In genomic region chrX:140439455-140439854, GRCh38 we compare ENCODE assay signal across 10 cellular contexts.
DNase-seq lines count a peak whose midpoint lies in the region; ATAC-seq and TF ChIP-seq lines count a peak whose summit lies in the region.
"Had no signal": no experiment of that assay in that cellular context is flagged by ENCODE, and none has a peak within 500 bp of the region (broad histone marks: within the 10 kb centered on the region; RNA-seq: fewer than 3 reads in every experiment).

No MANE protein-coding gene starts in this region.

- no peak overlapping the region for H3K27ac ChIP-seq in brain microvascular endothelial cell
- H3K27ac ChIP-seq in testis = no peak overlapping the region
- H3K27ac ChIP-seq: VCaP had no signal

- H3K9me3 ChIP-seq in testis = no peaks in the 10 kb centered on the region

- TF ChIP-seq POLR2A in testis (IDR thresholded peaks at IDR 0.05) = no peak

- H3K4me3 Mint-ChIP-seq in activated CD8-positive, alpha-beta T cell treated with anti-CD3 and anti-CD28 coated beads for 36 hours = no peak overlapping the region
- H3K4me3 Mint-ChIP-seq in activated CD8-positive, alpha-beta T cell treated with anti-CD3 and anti-CD28 coated beads, Interleukin-2, amount 10 ng/mL, durations not matched to agents 7 days and 5 days = no peak overlapping the region
- no peak overlapping the region for H3K4me3 Mint-ChIP-seq in naive thymus-derived CD8-positive, alpha-beta T cell
- H3K4me3 Mint-ChIP-seq: natural killer cell treated with Interleukin-12 subunit alpha and Interleukin-12 subunit beta and Interleukin-15 and Interleukin-18, amount 100 ng/mL, for 72 hours had no signal

- H3K27me3 Mint-ChIP-seq in activated CD8-positive, alpha-beta T cell treated with anti-CD3 and anti-CD28 coated beads for 36 hours = peaks cover 7% of the 10 kb centered on the region
- no peaks in the 10 kb centered on the region for H3K27me3 Mint-ChIP-seq in activated CD8-positive, alpha-beta T cell treated with anti-CD3 and anti-CD28 coated beads, Interleukin-2, amount 10 ng/mL, durations not matched to agents 7 days and 5 days (ENCODE audit: low read depth)
- H3K27me3 Mint-ChIP-seq in naive thymus-derived CD8-positive, alpha-beta T cell = peaks cover 1 to 20% (median 4%) of the 10 kb centered on the region in 5 donors

- H3K4me1 Mint-ChIP-seq in activated CD8-positive, alpha-beta T cell treated with anti-CD3 and anti-CD28 coated beads for 36 hours (ENCODE audit: low read depth) = no peaks in the 10 kb centered on the region
- H3K4me1 Mint-ChIP-seq in activated CD8-positive, alpha-beta T cell treated with anti-CD3 and anti-CD28 coated beads, Interleukin-2, amount 10 ng/mL, durations not matched to agents 7 days and 5 days (ENCODE audit: low read depth) = no peaks in the 10 kb centered on the region
- H3K4me1 Mint-ChIP-seq in naive thymus-derived CD8-positive, alpha-beta T cell = no peaks in the 10 kb centered on the region

- H3K36me3 Mint-ChIP-seq in activated CD8-positive, alpha-beta T cell treated with anti-CD3 and anti-CD28 coated beads for 36 hours (ENCODE audit: low read depth) = no peaks in the 10 kb centered on the region
- H3K36me3 Mint-ChIP-seq in activated CD8-positive, alpha-beta T cell treated with anti-CD3 and anti-CD28 coated beads, Interleukin-2, amount 10 ng/mL, durations not matched to agents 7 days and 5 days (ENCODE audit: low read depth) = no peaks in the 10 kb centered on the region
- no peaks in the 10 kb centered on the region for H3K36me3 Mint-ChIP-seq in naive thymus-derived CD8-positive, alpha-beta T cell
- H3K36me3 Mint-ChIP-seq: natural killer cell treated with Interleukin-12 subunit alpha and Interleukin-12 subunit beta and Interleukin-15 and Interleukin-18, amount 100 ng/mL, for 72 hours had no signal

- H3K4me1 ChIP-seq in testis = no peaks in the 10 kb centered on the region

- DNase-seq in activated CD8-positive, alpha-beta T cell treated with anti-CD3 and anti-CD28 coated beads for 36 hours = peak; percentile 1
- DNase-seq in activated CD8-positive, alpha-beta T cell treated with anti-CD3 and anti-CD28 coated beads, Interleukin-2, amount 10 ng/mL, durations not matched to agents 7 days and 5 days = no peak
- DNase-seq in brain microvascular endothelial cell = no peak
- DNase-seq in left kidney (ENCODE audit: low read depth, low spot score) = peak; percentile 72
- peak; percentile 43 for DNase-seq in testis
- no peak for DNase-seq in naive thymus-derived CD8-positive, alpha-beta T cell

- no peak for TF ChIP-seq CTCF in activated CD8-positive, alpha-beta T cell treated with anti-CD3 and anti-CD28 coated beads for 36 hours (IDR thresholded peaks at IDR 0.05)
- TF ChIP-seq CTCF in brain microvascular endothelial cell (IDR thresholded peaks at IDR 0.05; ENCODE audit: low read depth, low read length, missing control alignments) (no peak), testis (IDR thresholded peaks at IDR 0.05) (no peak)

- intact Hi-C loops in activated CD8-positive, alpha-beta T cell treated with anti-CD3 and anti-CD28 coated beads for 36 hours (cut with micrococcal nuclease) = no loop called here
- intact Hi-C loops in testis (cut with DNase I; ENCODE audit: low total_unique reads) = no loop called here

- POLR2A ChIA-PET in activated CD8-positive, alpha-beta T cell treated with anti-CD3 and anti-CD28 coated beads for 36 hours (lab: Charles Lee) = no interaction called here
- POLR2A ChIA-PET in activated CD8-positive, alpha-beta T cell treated with anti-CD3 and anti-CD28 coated beads, Interleukin-2, amount 10 ng/mL, durations not matched to agents 7 days and 5 days (lab: Charles Lee) = no interaction called here
- POLR2A ChIA-PET in naive thymus-derived CD8-positive, alpha-beta T cell (lab: Charles Lee) = no interaction called here

- H3K4me3 ChIP-seq in brain microvascular endothelial cell (ENCODE audit: low read depth, low read length) = peak overlapping the region; percentile 36
- H3K4me3 ChIP-seq in testis = peak overlapping the region in 1 of 2 donors; percentile 43

- no peaks in the 10 kb centered on the region for H3K9me3 Mint-ChIP-seq in activated CD8-positive, alpha-beta T cell treated with anti-CD3 and anti-CD28 coated beads for 36 hours
- no peaks in the 10 kb centered on the region for H3K9me3 Mint-ChIP-seq in activated CD8-positive, alpha-beta T cell treated with anti-CD3 and anti-CD28 coated beads, Interleukin-2, amount 10 ng/mL, durations not matched to agents 7 days and 5 days (ENCODE audit: insufficient read depth)
- peaks cover 0 to 2% (median 0%) of the 10 kb centered on the region in 9 donors for H3K9me3 Mint-ChIP-seq in naive thymus-derived CD8-positive, alpha-beta T cell
- H3K9me3 Mint-ChIP-seq: natural killer cell treated with Interleukin-12 subunit alpha and Interleukin-12 subunit beta and Interleukin-15 and Interleukin-18, amount 100 ng/mL, for 72 hours had no signal

- CTCF ChIA-PET in activated CD8-positive, alpha-beta T cell treated with anti-CD3 and anti-CD28 coated beads for 36 hours (lab: Charles Lee) = no interaction called here
- CTCF ChIA-PET in activated CD8-positive, alpha-beta T cell treated with anti-CD3 and anti-CD28 coated beads, Interleukin-2, amount 10 ng/mL, durations not matched to agents 7 days and 5 days (lab: Charles Lee) = no interaction called here

- H3K27me3 ChIP-seq in brain microvascular endothelial cell (replicated peaks) = no peaks in the 10 kb centered on the region
- no peaks in the 10 kb centered on the region for H3K27me3 ChIP-seq in testis

- H3K36me3 ChIP-seq in brain microvascular endothelial cell (replicated peaks) (no peaks in the 10 kb centered on the region), testis (ENCODE audit: low read depth, missing control alignments) (no peaks in the 10 kb centered on the region)

- H3K27ac Mint-ChIP-seq in activated CD8-positive, alpha-beta T cell treated with anti-CD3 and anti-CD28 coated beads for 36 hours = no peak overlapping the region
- H3K27ac Mint-ChIP-seq in activated CD8-positive, alpha-beta T cell treated with anti-CD3 and anti-CD28 coated beads, Interleukin-2, amount 10 ng/mL, durations not matched to agents 7 days and 5 days = no peak overlapping the region
- no peak overlapping the region for H3K27ac Mint-ChIP-seq in naive thymus-derived CD8-positive, alpha-beta T cell
- H3K27ac Mint-ChIP-seq: natural killer cell treated with Interleukin-12 subunit alpha and Interleukin-12 subunit beta and Interleukin-15 and Interleukin-18, amount 100 ng/mL, for 72 hours had no signal

- 0% methylated on average over 10 of the region's 36 CpGs; no CpG with 5 or more reads in 1 of the 2 donors for WGBS in testis, 2 donors

- no peak for ATAC-seq in activated CD8-positive, alpha-beta T cell treated with anti-CD3 and anti-CD28 coated beads for 36 hours
- no peak for ATAC-seq in activated CD8-positive, alpha-beta T cell treated with anti-CD3 and anti-CD28 coated beads, Interleukin-2, amount 10 ng/mL, durations not matched to agents 7 days and 5 days
- no peak for ATAC-seq in naive thymus-derived CD8-positive, alpha-beta T cell
- ATAC-seq in HG02610 (IDR thresholded peaks at IDR 0.05; ENCODE audit: unreplicated experiment) (no peak), HG02981 (IDR thresholded peaks at IDR 0.05; ENCODE audit: unreplicated experiment) (no peak)

- in situ Hi-C loops in brain microvascular endothelial cell (cut with HindIII; ENCODE audit: low pct_ligation_motif_present, low sequenced_read_pairs) = no loop called here

Comparison
In these comparisons a context has a peak if more than half of its experiments do, and no peak if none do; other contexts are left out.
1. DNase-seq: peak in activated CD8-positive, alpha-beta T cell treated with anti-CD3 and anti-CD28 coated beads for 36 hours (single experiment), left kidney (single experiment) and testis (single experiment); none in activated CD8-positive, alpha-beta T cell treated with anti-CD3 and anti-CD28 coated beads, Interleukin-2, amount 10 ng/mL, durations not matched to agents 7 days and 5 days (single experiment), brain microvascular endothelial cell (single experiment) and naive thymus-derived CD8-positive, alpha-beta T cell (0 of 10).